ENCODE assay signal across 27 cellular contexts in the genomic region with DNA sequence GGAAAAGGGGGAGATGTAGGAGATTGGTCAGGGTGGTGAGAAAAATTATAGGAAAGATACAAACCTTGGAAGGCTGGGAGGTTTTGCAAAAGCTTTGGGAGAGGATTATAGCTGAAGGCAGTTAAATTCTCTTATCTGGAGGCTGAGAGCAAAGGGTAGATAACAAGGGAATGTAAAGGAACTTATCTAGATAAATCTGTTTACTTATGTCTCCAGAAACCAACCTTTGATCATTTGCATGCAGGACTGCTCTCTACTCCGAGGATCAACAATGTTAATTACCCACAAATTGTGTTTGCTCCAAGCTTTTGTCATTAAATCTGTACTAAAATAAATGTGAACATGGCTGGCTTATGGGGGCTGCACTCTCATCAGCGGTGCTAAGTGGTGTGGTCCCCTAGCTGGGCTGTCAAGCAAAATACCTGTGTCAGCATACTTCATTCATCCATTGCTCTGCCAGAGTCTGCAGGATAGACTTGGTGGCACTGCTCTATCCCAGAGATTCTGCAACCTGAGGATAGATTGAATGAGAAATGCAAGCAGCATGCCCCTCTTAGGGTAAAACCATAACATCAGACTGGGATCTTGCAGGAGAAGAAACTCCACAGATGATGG.
"Had no signal": no experiment of that assay in that cellular context is flagged by ENCODE, and none has a peak within 500 bp of the region (broad histone marks: within the 10 kb centered on the region; RNA-seq: fewer than 3 reads in every experiment).

No MANE protein-coding gene starts in this region.

- ATAC-seq: activated CD4-positive, CD25-positive, alpha-beta regulatory T cell treated with anti-CD3 and anti-CD28 coated beads, Interleukin-2, amount 50 U/mL, for 24 hours; left ventricle myocardium superior; stimulated activated naive B cell treated with anti-CD40 and anti-IgM and Interleukin-4, amounts not matched to agents 10 μg/mL and 1 μg/mL and 100 μg/mL, for 72 hours; upper lobe of right lung had no signal

- H3K27me3 Mint-ChIP-seq: activated CD4-positive, alpha-beta memory T cell treated with anti-CD3 and anti-CD28 coated beads, Interleukin-2, amount 10 ng/mL, durations not matched to agents 7 days and 5 days; activated CD4-positive, alpha-beta T cell treated with anti-CD3 and anti-CD28 coated beads, Interleukin-2, amount 10 ng/mL, durations not matched to agents 24 days and 14 days; activated naive CD4-positive, alpha-beta T cell treated with anti-CD3 and anti-CD28 coated beads, Interleukin-2, amount 10 ng/mL, durations not matched to agents 7 days and 5 days; activated naive CD8-positive, alpha-beta T cell treated with anti-CD3 and anti-CD28 coated beads, Interleukin-2, amount 10 ng/mL, durations not matched to agents 7 days and 5 days; activated T-cell treated with anti-CD3 and anti-CD28 coated beads, Interleukin-2, amount 50 U/mL, for 24 hours; naive B cell; stimulated activated naive B cell treated with anti-CD40 and anti-IgM and Interleukin-4, amounts not matched to agents 10 μg/mL and 1 μg/mL and 100 μg/mL, for 72 hours had no signal

- H3K27me3 ChIP-seq: breast epithelium, ovary, sigmoid colon, stomach, tibial artery, upper lobe of right lung had no signal

- H3K9me3 ChIP-seq: prostate gland, upper lobe of right lung had no signal

- H3K4me1 ChIP-seq: breast epithelium, prostate gland, sigmoid colon, stomach, tibial artery, upper lobe of right lung had no signal

- DNase-seq: activated CD4-positive, alpha-beta memory T cell treated with anti-CD3 and anti-CD28 coated beads, Interleukin-2, amount 10 ng/mL, durations not matched to agents 7 days and 5 days; activated CD4-positive, alpha-beta T cell treated with anti-CD3 and anti-CD28 coated beads, Interleukin-2, amount 10 ng/mL, durations not matched to agents 24 days and 14 days; activated CD8-positive, alpha-beta memory T cell treated with anti-CD3 and anti-CD28 coated beads, Interleukin-2, amount 50 U/mL, for 48 hours; activated gamma-delta T cell; activated naive CD4-positive, alpha-beta T cell treated with anti-CD3 and anti-CD28 coated beads, Interleukin-2, amount 10 ng/mL, durations not matched to agents 7 days and 5 days; activated naive CD8-positive, alpha-beta T cell treated with anti-CD3 and anti-CD28 coated beads, Interleukin-2, amount 10 ng/mL, durations not matched to agents 7 days and 5 days; activated T-cell treated with anti-CD3 and anti-CD28 coated beads, Interleukin-2, amount 50 U/mL, for 24 hours; central memory CD4-positive, alpha-beta T cell; effector CD8-positive, alpha-beta T cell; islet precursor cell; left ventricle myocardium superior; naive B cell; ovary; retina; sigmoid colon; stimulated activated CD4-positive, alpha-beta T cell treated with anti-CD3 and anti-CD28 coated beads, Interleukin-2, amount 100 ng/mL, for 24 hours; stimulated activated naive B cell treated with anti-CD40 and anti-IgM and Interleukin-4, amounts not matched to agents 10 μg/mL and 1 μg/mL and 100 μg/mL, for 72 hours; stomach; T-helper 9 cell; tibial artery; upper lobe of right lung; WERI-Rb-1 had no signal

- H3K4me3 ChIP-seq: breast epithelium, ovary, prostate gland, sigmoid colon, smooth muscle cell, stomach, tibial artery, upper lobe of right lung had no signal

- H3K4me3 Mint-ChIP-seq: activated CD4-positive, alpha-beta memory T cell treated with anti-CD3 and anti-CD28 coated beads, Interleukin-2, amount 10 ng/mL, durations not matched to agents 7 days and 5 days; activated CD4-positive, alpha-beta T cell treated with anti-CD3 and anti-CD28 coated beads, Interleukin-2, amount 10 ng/mL, durations not matched to agents 24 days and 14 days; activated naive CD4-positive, alpha-beta T cell treated with anti-CD3 and anti-CD28 coated beads, Interleukin-2, amount 10 ng/mL, durations not matched to agents 7 days and 5 days; activated naive CD8-positive, alpha-beta T cell treated with anti-CD3 and anti-CD28 coated beads, Interleukin-2, amount 10 ng/mL, durations not matched to agents 7 days and 5 days; activated T-cell treated with anti-CD3 and anti-CD28 coated beads, Interleukin-2, amount 50 U/mL, for 24 hours; stimulated activated naive B cell treated with anti-CD40 and anti-IgM and Interleukin-4, amounts not matched to agents 10 μg/mL and 1 μg/mL and 100 μg/mL, for 72 hours; T-helper 1 cell treated with Interleukin-12 subunit alpha and Interleukin-12 subunit beta and Interleukin-4 antibody, amounts not matched to agents 30 μg/mL and 1 μg/mL, for 36 hours had no signal

- H3K36me3 ChIP-seq: breast epithelium, ovary, prostate gland, sigmoid colon, stomach, tibial artery, upper lobe of right lung, WERI-Rb-1 had no signal

- H3K27ac Mint-ChIP-seq: activated CD4-positive, alpha-beta memory T cell treated with anti-CD3 and anti-CD28 coated beads, Interleukin-2, amount 10 ng/mL, durations not matched to agents 7 days and 5 days; activated CD4-positive, alpha-beta T cell treated with anti-CD3 and anti-CD28 coated beads, Interleukin-2, amount 10 ng/mL, durations not matched to agents 24 days and 14 days; activated naive CD4-positive, alpha-beta T cell treated with anti-CD3 and anti-CD28 coated beads, Interleukin-2, amount 10 ng/mL, durations not matched to agents 7 days and 5 days; activated naive CD8-positive, alpha-beta T cell treated with anti-CD3 and anti-CD28 coated beads, Interleukin-2, amount 10 ng/mL, durations not matched to agents 7 days and 5 days; activated T-cell treated with anti-CD3 and anti-CD28 coated beads, Interleukin-2, amount 50 U/mL, for 24 hours; naive B cell; stimulated activated naive B cell treated with anti-CD40 and anti-IgM and Interleukin-4, amounts not matched to agents 10 μg/mL and 1 μg/mL and 100 μg/mL, for 72 hours; T-helper 1 cell treated with Interleukin-12 subunit alpha and Interleukin-12 subunit beta and Interleukin-4 antibody, amounts not matched to agents 30 μg/mL and 1 μg/mL, for 36 hours had no signal

- H3K36me3 Mint-ChIP-seq: activated naive CD4-positive, alpha-beta T cell treated with anti-CD3 and anti-CD28 coated beads, Interleukin-2, amount 10 ng/mL, durations not matched to agents 7 days and 5 days; activated naive CD8-positive, alpha-beta T cell treated with anti-CD3 and anti-CD28 coated beads, Interleukin-2, amount 10 ng/mL, durations not matched to agents 7 days and 5 days; stimulated activated naive B cell treated with anti-CD40 and anti-IgM and Interleukin-4, amounts not matched to agents 10 μg/mL and 1 μg/mL and 100 μg/mL, for 72 hours had no signal

- H3K27ac ChIP-seq: breast epithelium, ovary, prostate gland, sigmoid colon, stomach, tibial artery, upper lobe of right lung, WERI-Rb-1 had no signal

- H3K4me1 Mint-ChIP-seq: activated CD4-positive, alpha-beta memory T cell treated with anti-CD3 and anti-CD28 coated beads, Interleukin-2, amount 10 ng/mL, durations not matched to agents 7 days and 5 days; activated CD4-positive, alpha-beta T cell treated with anti-CD3 and anti-CD28 coated beads, Interleukin-2, amount 10 ng/mL, durations not matched to agents 24 days and 14 days; activated naive CD4-positive, alpha-beta T cell treated with anti-CD3 and anti-CD28 coated beads, Interleukin-2, amount 10 ng/mL, durations not matched to agents 7 days and 5 days; activated naive CD8-positive, alpha-beta T cell treated with anti-CD3 and anti-CD28 coated beads, Interleukin-2, amount 10 ng/mL, durations not matched to agents 7 days and 5 days; naive B cell; stimulated activated naive B cell treated with anti-CD40 and anti-IgM and Interleukin-4, amounts not matched to agents 10 μg/mL and 1 μg/mL and 100 μg/mL, for 72 hours had no signal
